Comparison of ENCODE assay signal across 34 cellular contexts in genomic region chr21:20419780-20420179, GRCh38.
"Had no signal": no experiment of that assay in that cellular context is flagged by ENCODE, and none has a peak within 500 bp of the region (broad histone marks: within the 10 kb centered on the region; RNA-seq: fewer than 3 reads in every experiment).

No MANE protein-coding gene starts in this region.

- H3K36me3 ChIP-seq: adrenal gland, ascending aorta, breast epithelium, esophagus squamous epithelium had no signal

- H3K27ac Mint-ChIP-seq: activated CD4-positive, alpha-beta memory T cell treated with anti-CD3 and anti-CD28 coated beads for 36 hours; activated CD4-positive, alpha-beta T cell treated with anti-CD3 and anti-CD28 coated beads for 36 hours; activated CD4-positive, alpha-beta T cell treated with anti-CD3 and anti-CD28 coated beads, Interleukin-2, amount 10 ng/mL, durations not matched to agents 24 days and 14 days; activated CD8-positive, alpha-beta memory T cell treated with anti-CD3 and anti-CD28 coated beads, Interleukin-2, amount 10 ng/mL, durations not matched to agents 7 days and 5 days; activated CD8-positive, alpha-beta T cell treated with anti-CD3 and anti-CD28 coated beads, Interleukin-2, amount 10 ng/mL, durations not matched to agents 7 days and 5 days; activated naive CD4-positive, alpha-beta T cell treated with anti-CD3 and anti-CD28 coated beads for 36 hours; activated naive CD4-positive, alpha-beta T cell treated with anti-CD3 and anti-CD28 coated beads, Interleukin-2, amount 50 U/mL, for 24 hours; activated naive CD8-positive, alpha-beta T cell treated with anti-CD3 and anti-CD28 coated beads for 36 hours; activated naive CD8-positive, alpha-beta T cell treated with anti-CD3 and anti-CD28 coated beads, Interleukin-2, amount 50 U/mL, for 24 hours; activated T-helper 1 cell treated with anti-CD3 and anti-CD28 coated beads, Interleukin-12 subunit alpha, Interleukin-12 subunit beta, Interleukin-2, Interleukin-4 antibody, amounts not matched to agents 30 ng/mL and 10 ng/mL and 1 ng/mL, durations not matched to agents 14 hours and 24 hours and 36 hours; activated T-helper 2 cell treated with anti-CD3 and anti-CD28 coated beads, Interferon-gamma antibody, Interleukin-2, Interleukin-4, amounts not matched to agents 10 μg/mL and 5 μg/mL and 100 μg/mL, durations not matched to agents 14 hours and 24 hours and 36 hours; brain; dendritic cell treated with granulocyte-macrophage colony-stimulating factor and Interleukin-4, amounts not matched to agents 40 ng/mL and 50 ng/mL, for 4 days; endodermal cell; T-helper 17 cell; T-helper 2 cell treated with Interferon-gamma antibody and Interleukin-4, amounts not matched to agents 5 μg/mL and 100 μg/mL, for 36 hours had no signal

- H3K9me3 Mint-ChIP-seq: endodermal cell had no signal

- ATAC-seq: activated CD4-positive, alpha-beta T cell treated with anti-CD3 and anti-CD28 coated beads for 36 hours; activated CD8-positive, alpha-beta memory T cell treated with anti-CD3 and anti-CD28 coated beads, Interleukin-2, amount 10 ng/mL, durations not matched to agents 7 days and 5 days; activated CD8-positive, alpha-beta T cell treated with anti-CD3 and anti-CD28 coated beads, Interleukin-2, amount 10 ng/mL, durations not matched to agents 7 days and 5 days; activated naive CD8-positive, alpha-beta T cell treated with anti-CD3 and anti-CD28 coated beads, Interleukin-2, amount 50 U/mL, for 24 hours; T-helper 17 cell had no signal

- H3K4me1 ChIP-seq: adrenal gland, ascending aorta, breast epithelium, esophagus squamous epithelium had no signal

- H3K27me3 ChIP-seq: adrenal gland, ascending aorta, breast epithelium, esophagus squamous epithelium had no signal

- DNase-seq: activated CD4-positive, alpha-beta memory T cell treated with anti-CD3 and anti-CD28 coated beads for 36 hours; activated CD4-positive, alpha-beta T cell treated with anti-CD3 and anti-CD28 coated beads for 36 hours; activated CD4-positive, alpha-beta T cell treated with anti-CD3 and anti-CD28 coated beads, Interleukin-2, amount 10 ng/mL, durations not matched to agents 24 days and 14 days; activated CD4-positive, CD25-positive, alpha-beta regulatory T cell; activated CD4-positive, CD25-positive, alpha-beta regulatory T cell treated with anti-CD3 and anti-CD28 coated beads, Interleukin-2, amount 50 U/mL, for 72 hours; activated CD8-positive, alpha-beta memory T cell treated with anti-CD3 and anti-CD28 coated beads, Interleukin-2, amount 10 ng/mL, durations not matched to agents 7 days and 5 days; activated CD8-positive, alpha-beta memory T cell treated with anti-CD3 and anti-CD28 coated beads, Interleukin-2, amount 50 U/mL, for 4 hours; activated CD8-positive, alpha-beta T cell treated with anti-CD3 and anti-CD28 coated beads, Interleukin-2, amount 10 ng/mL, durations not matched to agents 7 days and 5 days; activated effector memory CD4-positive, alpha-beta T cell treated with anti-CD3 and anti-CD28 coated beads, Interleukin-2, amount 50 U/mL, for 16 hours; activated naive CD4-positive, alpha-beta T cell treated with anti-CD3 and anti-CD28 coated beads for 36 hours; activated naive CD8-positive, alpha-beta T cell treated with anti-CD3 and anti-CD28 coated beads for 36 hours; activated naive CD8-positive, alpha-beta T cell treated with anti-CD3 and anti-CD28 coated beads, Interleukin-2, amount 50 U/mL, for 24 hours; activated T-cell treated with anti-CD3 and anti-CD28 coated beads, Interleukin-2, amount 50 U/mL, for 1 hour; activated T-cell treated with anti-CD3 and anti-CD28 coated beads, Interleukin-2, amount 50 U/mL, for 48 hours; adrenal gland; dorsolateral prefrontal cortex; effector memory CD4-positive, alpha-beta T cell; endodermal cell; esophagus squamous epithelium; head of caudate nucleus; T-helper 1 cell; T-helper 17 cell; T1000 had no signal

- H3K27ac ChIP-seq: adrenal gland, ascending aorta, breast epithelium, coronary artery, dorsolateral prefrontal cortex, epithelial cell of prostate, esophagus squamous epithelium had no signal

- H3K4me3 ChIP-seq: adrenal gland, ascending aorta, breast epithelium, coronary artery, dorsolateral prefrontal cortex, esophagus squamous epithelium had no signal

- H3K4me3 Mint-ChIP-seq: activated CD4-positive, alpha-beta memory T cell treated with anti-CD3 and anti-CD28 coated beads for 36 hours; activated CD4-positive, alpha-beta T cell treated with anti-CD3 and anti-CD28 coated beads for 36 hours; activated CD4-positive, alpha-beta T cell treated with anti-CD3 and anti-CD28 coated beads, Interleukin-2, amount 10 ng/mL, durations not matched to agents 24 days and 14 days; activated CD8-positive, alpha-beta memory T cell treated with anti-CD3 and anti-CD28 coated beads, Interleukin-2, amount 10 ng/mL, durations not matched to agents 7 days and 5 days; activated CD8-positive, alpha-beta T cell treated with anti-CD3 and anti-CD28 coated beads, Interleukin-2, amount 10 ng/mL, durations not matched to agents 7 days and 5 days; activated naive CD4-positive, alpha-beta T cell treated with anti-CD3 and anti-CD28 coated beads for 36 hours; activated naive CD4-positive, alpha-beta T cell treated with anti-CD3 and anti-CD28 coated beads, Interleukin-2, amount 50 U/mL, for 24 hours; activated naive CD8-positive, alpha-beta T cell treated with anti-CD3 and anti-CD28 coated beads for 36 hours; activated naive CD8-positive, alpha-beta T cell treated with anti-CD3 and anti-CD28 coated beads, Interleukin-2, amount 50 U/mL, for 24 hours; activated T-helper 1 cell treated with anti-CD3 and anti-CD28 coated beads, Interleukin-12 subunit alpha, Interleukin-12 subunit beta, Interleukin-2, Interleukin-4 antibody, amounts not matched to agents 30 ng/mL and 10 ng/mL and 1 ng/mL, durations not matched to agents 14 hours and 24 hours and 36 hours; brain; central memory CD8-positive, alpha-beta T cell; dendritic cell treated with granulocyte-macrophage colony-stimulating factor and Interleukin-4, amounts not matched to agents 40 ng/mL and 50 ng/mL, for 4 days; endodermal cell; T-helper 17 cell; T-helper 2 cell treated with Interferon-gamma antibody and Interleukin-4, amounts not matched to agents 5 μg/mL and 100 μg/mL, for 36 hours had no signal

- H3K27me3 Mint-ChIP-seq: activated CD4-positive, alpha-beta memory T cell treated with anti-CD3 and anti-CD28 coated beads for 36 hours; activated CD4-positive, alpha-beta T cell treated with anti-CD3 and anti-CD28 coated beads for 36 hours; activated CD4-positive, alpha-beta T cell treated with anti-CD3 and anti-CD28 coated beads, Interleukin-2, amount 10 ng/mL, durations not matched to agents 24 days and 14 days; activated CD8-positive, alpha-beta memory T cell treated with anti-CD3 and anti-CD28 coated beads, Interleukin-2, amount 10 ng/mL, durations not matched to agents 7 days and 5 days; activated naive CD4-positive, alpha-beta T cell treated with anti-CD3 and anti-CD28 coated beads, Interleukin-2, amount 50 U/mL, for 24 hours; activated naive CD8-positive, alpha-beta T cell treated with anti-CD3 and anti-CD28 coated beads for 36 hours; activated naive CD8-positive, alpha-beta T cell treated with anti-CD3 and anti-CD28 coated beads, Interleukin-2, amount 50 U/mL, for 24 hours; central memory CD8-positive, alpha-beta T cell; dendritic cell treated with granulocyte-macrophage colony-stimulating factor and Interleukin-4, amounts not matched to agents 40 ng/mL and 50 ng/mL, for 4 days; T-helper 17 cell had no signal

- H3K9me3 ChIP-seq: adrenal gland, ascending aorta, breast epithelium, esophagus squamous epithelium had no signal

- H3K36me3 Mint-ChIP-seq: activated CD4-positive, alpha-beta memory T cell treated with anti-CD3 and anti-CD28 coated beads for 36 hours; activated CD8-positive, alpha-beta memory T cell treated with anti-CD3 and anti-CD28 coated beads, Interleukin-2, amount 10 ng/mL, durations not matched to agents 7 days and 5 days; activated naive CD4-positive, alpha-beta T cell treated with anti-CD3 and anti-CD28 coated beads, Interleukin-2, amount 50 U/mL, for 24 hours; activated naive CD8-positive, alpha-beta T cell treated with anti-CD3 and anti-CD28 coated beads for 36 hours; brain had no signal

- H3K4me1 Mint-ChIP-seq: activated CD4-positive, alpha-beta T cell treated with anti-CD3 and anti-CD28 coated beads for 36 hours; activated CD4-positive, alpha-beta T cell treated with anti-CD3 and anti-CD28 coated beads, Interleukin-2, amount 10 ng/mL, durations not matched to agents 24 days and 14 days; activated CD8-positive, alpha-beta memory T cell treated with anti-CD3 and anti-CD28 coated beads, Interleukin-2, amount 10 ng/mL, durations not matched to agents 7 days and 5 days; activated naive CD4-positive, alpha-beta T cell treated with anti-CD3 and anti-CD28 coated beads, Interleukin-2, amount 50 U/mL, for 24 hours; activated naive CD8-positive, alpha-beta T cell treated with anti-CD3 and anti-CD28 coated beads for 36 hours; activated naive CD8-positive, alpha-beta T cell treated with anti-CD3 and anti-CD28 coated beads, Interleukin-2, amount 50 U/mL, for 24 hours; brain; central memory CD8-positive, alpha-beta T cell; endodermal cell; T-helper 17 cell had no signal
